In the genomic region with DNA sequence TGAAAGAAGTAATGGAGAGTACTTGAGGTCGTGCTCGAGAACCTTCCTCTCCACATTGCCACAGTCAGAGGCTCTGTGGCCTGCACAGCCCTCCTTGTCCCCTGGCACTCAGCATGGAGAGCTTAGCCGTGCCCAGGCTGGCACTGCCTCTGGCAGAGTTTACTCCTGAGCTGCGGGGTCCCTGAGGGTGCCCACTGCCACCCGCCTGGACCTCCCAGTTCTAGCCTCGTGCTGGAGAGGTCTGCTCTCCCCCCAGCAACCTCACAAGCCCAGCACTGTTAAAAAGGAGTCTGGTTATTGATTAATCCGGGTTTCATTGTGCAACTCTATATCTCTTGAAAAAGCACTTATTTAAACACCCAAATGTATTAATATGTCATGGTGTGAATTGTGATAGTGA, we compare ENCODE assay signal across 1 cellular context.
A peak's percentile ranks its signal among the peaks of the same experiment; 100 is the strongest.
TF ChIP-seq lines count a peak whose summit lies in the region.

No MANE protein-coding gene starts in this region.

TF ChIP-seq in HepG2, 621 proteins besides CTCF, POLR2A, EP300 and RAD21 (continued from another document and continues in another):
- TF ChIP-seq, protein P1, sequence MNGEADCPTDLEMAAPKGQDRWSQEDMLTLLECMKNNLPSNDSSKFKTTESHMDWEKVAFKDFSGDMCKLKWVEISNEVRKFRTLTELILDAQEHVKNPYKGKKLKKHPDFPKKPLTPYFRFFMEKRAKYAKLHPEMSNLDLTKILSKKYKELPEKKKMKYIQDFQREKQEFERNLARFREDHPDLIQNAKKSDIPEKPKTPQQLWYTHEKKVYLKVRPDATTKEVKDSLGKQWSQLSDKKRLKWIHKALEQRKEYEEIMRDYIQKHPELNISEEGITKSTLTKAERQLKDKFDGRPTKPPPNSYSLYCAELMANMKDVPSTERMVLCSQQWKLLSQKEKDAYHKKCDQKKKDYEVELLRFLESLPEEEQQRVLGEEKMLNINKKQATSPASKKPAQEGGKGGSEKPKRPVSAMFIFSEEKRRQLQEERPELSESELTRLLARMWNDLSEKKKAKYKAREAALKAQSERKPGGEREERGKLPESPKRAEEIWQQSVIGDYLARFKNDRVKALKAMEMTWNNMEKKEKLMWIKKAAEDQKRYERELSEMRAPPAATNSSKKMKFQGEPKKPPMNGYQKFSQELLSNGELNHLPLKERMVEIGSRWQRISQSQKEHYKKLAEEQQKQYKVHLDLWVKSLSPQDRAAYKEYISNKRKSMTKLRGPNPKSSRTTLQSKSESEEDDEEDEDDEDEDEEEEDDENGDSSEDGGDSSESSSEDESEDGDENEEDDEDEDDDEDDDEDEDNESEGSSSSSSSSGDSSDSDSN (CRISPR knock-in tag; IDR thresholded peaks at IDR 0.05), result no peak
- TF ChIP-seq, protein P2, sequence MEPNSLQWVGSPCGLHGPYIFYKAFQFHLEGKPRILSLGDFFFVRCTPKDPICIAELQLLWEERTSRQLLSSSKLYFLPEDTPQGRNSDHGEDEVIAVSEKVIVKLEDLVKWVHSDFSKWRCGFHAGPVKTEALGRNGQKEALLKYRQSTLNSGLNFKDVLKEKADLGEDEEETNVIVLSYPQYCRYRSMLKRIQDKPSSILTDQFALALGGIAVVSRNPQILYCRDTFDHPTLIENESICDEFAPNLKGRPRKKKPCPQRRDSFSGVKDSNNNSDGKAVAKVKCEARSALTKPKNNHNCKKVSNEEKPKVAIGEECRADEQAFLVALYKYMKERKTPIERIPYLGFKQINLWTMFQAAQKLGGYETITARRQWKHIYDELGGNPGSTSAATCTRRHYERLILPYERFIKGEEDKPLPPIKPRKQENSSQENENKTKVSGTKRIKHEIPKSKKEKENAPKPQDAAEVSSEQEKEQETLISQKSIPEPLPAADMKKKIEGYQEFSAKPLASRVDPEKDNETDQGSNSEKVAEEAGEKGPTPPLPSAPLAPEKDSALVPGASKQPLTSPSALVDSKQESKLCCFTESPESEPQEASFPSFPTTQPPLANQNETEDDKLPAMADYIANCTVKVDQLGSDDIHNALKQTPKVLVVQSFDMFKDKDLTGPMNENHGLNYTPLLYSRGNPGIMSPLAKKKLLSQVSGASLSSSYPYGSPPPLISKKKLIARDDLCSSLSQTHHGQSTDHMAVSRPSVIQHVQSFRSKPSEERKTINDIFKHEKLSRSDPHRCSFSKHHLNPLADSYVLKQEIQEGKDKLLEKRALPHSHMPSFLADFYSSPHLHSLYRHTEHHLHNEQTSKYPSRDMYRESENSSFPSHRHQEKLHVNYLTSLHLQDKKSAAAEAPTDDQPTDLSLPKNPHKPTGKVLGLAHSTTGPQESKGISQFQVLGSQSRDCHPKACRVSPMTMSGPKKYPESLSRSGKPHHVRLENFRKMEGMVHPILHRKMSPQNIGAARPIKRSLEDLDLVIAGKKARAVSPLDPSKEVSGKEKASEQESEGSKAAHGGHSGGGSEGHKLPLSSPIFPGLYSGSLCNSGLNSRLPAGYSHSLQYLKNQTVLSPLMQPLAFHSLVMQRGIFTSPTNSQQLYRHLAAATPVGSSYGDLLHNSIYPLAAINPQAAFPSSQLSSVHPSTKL (CRISPR knock-in tag; IDR thresholded peaks at IDR 0.05), result peak; percentile 32; the same call in 1 of the 2 replicates
- TF ChIP-seq, protein P3, sequence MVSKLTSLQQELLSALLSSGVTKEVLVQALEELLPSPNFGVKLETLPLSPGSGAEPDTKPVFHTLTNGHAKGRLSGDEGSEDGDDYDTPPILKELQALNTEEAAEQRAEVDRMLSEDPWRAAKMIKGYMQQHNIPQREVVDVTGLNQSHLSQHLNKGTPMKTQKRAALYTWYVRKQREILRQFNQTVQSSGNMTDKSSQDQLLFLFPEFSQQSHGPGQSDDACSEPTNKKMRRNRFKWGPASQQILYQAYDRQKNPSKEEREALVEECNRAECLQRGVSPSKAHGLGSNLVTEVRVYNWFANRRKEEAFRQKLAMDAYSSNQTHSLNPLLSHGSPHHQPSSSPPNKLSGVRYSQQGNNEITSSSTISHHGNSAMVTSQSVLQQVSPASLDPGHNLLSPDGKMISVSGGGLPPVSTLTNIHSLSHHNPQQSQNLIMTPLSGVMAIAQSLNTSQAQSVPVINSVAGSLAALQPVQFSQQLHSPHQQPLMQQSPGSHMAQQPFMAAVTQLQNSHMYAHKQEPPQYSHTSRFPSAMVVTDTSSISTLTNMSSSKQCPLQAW (CRISPR knock-in tag; IDR thresholded peaks at IDR 0.05), result peak; percentile 91
- TF ChIP-seq BRCA1 (CRISPR knock-in tag; IDR thresholded peaks at IDR 0.05) (peak; percentile 59; the same call in 1 of the 2 replicates), HOXD1 (CRISPR knock-in tag; IDR thresholded peaks at IDR 0.05) (peak; percentile 44; the same call in 1 of the 2 replicates), KLF13 (CRISPR knock-in tag; IDR thresholded peaks at IDR 0.05) (no peak), SAP130 (CRISPR knock-in tag; IDR thresholded peaks at IDR 0.05; ENCODE audit: low read depth) (0 out of 2 replicates have a peak, but pooled peaks have one; percentile 27), NCOR1 (IDR thresholded peaks at IDR 0.05; ENCODE audit: borderline replicate concordance, low read length) (peak; percentile 35; the same call in 1 of the 2 replicates), ZNF768 (CRISPR knock-in tag; IDR thresholded peaks at IDR 0.05) (no peak), NFIC (IDR thresholded peaks at IDR 0.05; ENCODE audit: low read length) (0 out of 2 replicates have a peak, but pooled peaks have one; percentile 32), RCOR2 (CRISPR knock-in tag; IDR thresholded peaks at IDR 0.05) (no peak), SMAD9 (CRISPR knock-in tag; IDR thresholded peaks at IDR 0.05) (no peak), FOXA3 (CRISPR knock-in tag; IDR thresholded peaks at IDR 0.05) (0 out of 2 replicates have a peak, but pooled peaks have one; percentile 41), TP53 (CRISPR knock-in tag; conservative IDR thresholded peaks at IDR 0.05) (no peak), ZBTB7B (CRISPR knock-in tag; IDR thresholded peaks at IDR 0.05) (peak; percentile 81), HDAC2 (CRISPR knock-in tag; IDR thresholded peaks at IDR 0.05) (peak; percentile 36; the same call in 1 of the 2 replicates), ZNF292 (CRISPR knock-in tag; IDR thresholded peaks at IDR 0.05; ENCODE audit: borderline replicate concordance, low read depth) (0 out of 2 replicates have a peak, but pooled peaks have one; percentile 41), MEIS2 (CRISPR knock-in tag; IDR thresholded peaks at IDR 0.05) (no peak), MTA3 (CRISPR knock-in tag; IDR thresholded peaks at IDR 0.05) (no peak), XBP1 (CRISPR knock-in tag; IDR thresholded peaks at IDR 0.05) (0 out of 2 replicates have a peak, but pooled peaks have one; percentile 21), SOX6 (IDR thresholded peaks at IDR 0.05) (no peak), SOX6 (CRISPR knock-in tag; IDR thresholded peaks at IDR 0.05) (peak; percentile 67)
- TF ChIP-seq, protein P4, sequence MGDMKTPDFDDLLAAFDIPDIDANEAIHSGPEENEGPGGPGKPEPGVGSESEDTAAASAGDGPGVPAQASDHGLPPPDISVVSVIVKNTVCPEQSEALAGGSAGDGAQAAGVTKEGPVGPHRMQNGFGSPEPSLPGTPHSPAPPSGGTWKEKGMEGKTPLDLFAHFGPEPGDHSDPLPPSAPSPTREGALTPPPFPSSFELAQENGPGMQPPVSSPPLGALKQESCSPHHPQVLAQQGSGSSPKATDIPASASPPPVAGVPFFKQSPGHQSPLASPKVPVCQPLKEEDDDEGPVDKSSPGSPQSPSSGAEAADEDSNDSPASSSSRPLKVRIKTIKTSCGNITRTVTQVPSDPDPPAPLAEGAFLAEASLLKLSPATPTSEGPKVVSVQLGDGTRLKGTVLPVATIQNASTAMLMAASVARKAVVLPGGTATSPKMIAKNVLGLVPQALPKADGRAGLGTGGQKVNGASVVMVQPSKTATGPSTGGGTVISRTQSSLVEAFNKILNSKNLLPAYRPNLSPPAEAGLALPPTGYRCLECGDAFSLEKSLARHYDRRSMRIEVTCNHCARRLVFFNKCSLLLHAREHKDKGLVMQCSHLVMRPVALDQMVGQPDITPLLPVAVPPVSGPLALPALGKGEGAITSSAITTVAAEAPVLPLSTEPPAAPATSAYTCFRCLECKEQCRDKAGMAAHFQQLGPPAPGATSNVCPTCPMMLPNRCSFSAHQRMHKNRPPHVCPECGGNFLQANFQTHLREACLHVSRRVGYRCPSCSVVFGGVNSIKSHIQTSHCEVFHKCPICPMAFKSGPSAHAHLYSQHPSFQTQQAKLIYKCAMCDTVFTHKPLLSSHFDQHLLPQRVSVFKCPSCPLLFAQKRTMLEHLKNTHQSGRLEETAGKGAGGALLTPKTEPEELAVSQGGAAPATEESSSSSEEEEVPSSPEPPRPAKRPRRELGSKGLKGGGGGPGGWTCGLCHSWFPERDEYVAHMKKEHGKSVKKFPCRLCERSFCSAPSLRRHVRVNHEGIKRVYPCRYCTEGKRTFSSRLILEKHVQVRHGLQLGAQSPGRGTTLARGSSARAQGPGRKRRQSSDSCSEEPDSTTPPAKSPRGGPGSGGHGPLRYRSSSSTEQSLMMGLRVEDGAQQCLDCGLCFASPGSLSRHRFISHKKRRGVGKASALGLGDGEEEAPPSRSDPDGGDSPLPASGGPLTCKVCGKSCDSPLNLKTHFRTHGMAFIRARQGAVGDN (CRISPR knock-in tag; IDR thresholded peaks at IDR 0.05), result peak; percentile 79
- TF ChIP-seq, protein P5, sequence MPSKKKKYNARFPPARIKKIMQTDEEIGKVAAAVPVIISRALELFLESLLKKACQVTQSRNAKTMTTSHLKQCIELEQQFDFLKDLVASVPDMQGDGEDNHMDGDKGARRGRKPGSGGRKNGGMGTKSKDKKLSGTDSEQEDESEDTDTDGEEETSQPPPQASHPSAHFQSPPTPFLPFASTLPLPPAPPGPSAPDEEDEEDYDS (CRISPR knock-in tag; IDR thresholded peaks at IDR 0.05), result peak; percentile 56
- TF ChIP-seq, protein P6, sequence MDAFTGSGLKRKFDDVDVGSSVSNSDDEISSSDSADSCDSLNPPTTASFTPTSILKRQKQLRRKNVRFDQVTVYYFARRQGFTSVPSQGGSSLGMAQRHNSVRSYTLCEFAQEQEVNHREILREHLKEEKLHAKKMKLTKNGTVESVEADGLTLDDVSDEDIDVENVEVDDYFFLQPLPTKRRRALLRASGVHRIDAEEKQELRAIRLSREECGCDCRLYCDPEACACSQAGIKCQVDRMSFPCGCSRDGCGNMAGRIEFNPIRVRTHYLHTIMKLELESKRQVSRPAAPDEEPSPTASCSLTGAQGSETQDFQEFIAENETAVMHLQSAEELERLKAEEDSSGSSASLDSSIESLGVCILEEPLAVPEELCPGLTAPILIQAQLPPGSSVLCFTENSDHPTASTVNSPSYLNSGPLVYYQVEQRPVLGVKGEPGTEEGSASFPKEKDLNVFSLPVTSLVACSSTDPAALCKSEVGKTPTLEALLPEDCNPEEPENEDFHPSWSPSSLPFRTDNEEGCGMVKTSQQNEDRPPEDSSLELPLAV (CRISPR knock-in tag; conservative IDR thresholded peaks at IDR 0.05; ENCODE audit: low read depth), result no peak
- TF ChIP-seq, protein P7, sequence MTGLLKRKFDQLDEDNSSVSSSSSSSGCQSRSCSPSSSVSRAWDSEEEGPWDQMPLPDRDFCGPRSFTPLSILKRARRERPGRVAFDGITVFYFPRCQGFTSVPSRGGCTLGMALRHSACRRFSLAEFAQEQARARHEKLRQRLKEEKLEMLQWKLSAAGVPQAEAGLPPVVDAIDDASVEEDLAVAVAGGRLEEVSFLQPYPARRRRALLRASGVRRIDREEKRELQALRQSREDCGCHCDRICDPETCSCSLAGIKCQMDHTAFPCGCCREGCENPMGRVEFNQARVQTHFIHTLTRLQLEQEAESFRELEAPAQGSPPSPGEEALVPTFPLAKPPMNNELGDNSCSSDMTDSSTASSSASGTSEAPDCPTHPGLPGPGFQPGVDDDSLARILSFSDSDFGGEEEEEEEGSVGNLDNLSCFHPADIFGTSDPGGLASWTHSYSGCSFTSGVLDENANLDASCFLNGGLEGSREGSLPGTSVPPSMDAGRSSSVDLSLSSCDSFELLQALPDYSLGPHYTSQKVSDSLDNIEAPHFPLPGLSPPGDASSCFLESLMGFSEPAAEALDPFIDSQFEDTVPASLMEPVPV (CRISPR knock-in tag; IDR thresholded peaks at IDR 0.05), result peak; percentile 68; the same call in 1 of the 2 replicates
- TF ChIP-seq, protein P8, sequence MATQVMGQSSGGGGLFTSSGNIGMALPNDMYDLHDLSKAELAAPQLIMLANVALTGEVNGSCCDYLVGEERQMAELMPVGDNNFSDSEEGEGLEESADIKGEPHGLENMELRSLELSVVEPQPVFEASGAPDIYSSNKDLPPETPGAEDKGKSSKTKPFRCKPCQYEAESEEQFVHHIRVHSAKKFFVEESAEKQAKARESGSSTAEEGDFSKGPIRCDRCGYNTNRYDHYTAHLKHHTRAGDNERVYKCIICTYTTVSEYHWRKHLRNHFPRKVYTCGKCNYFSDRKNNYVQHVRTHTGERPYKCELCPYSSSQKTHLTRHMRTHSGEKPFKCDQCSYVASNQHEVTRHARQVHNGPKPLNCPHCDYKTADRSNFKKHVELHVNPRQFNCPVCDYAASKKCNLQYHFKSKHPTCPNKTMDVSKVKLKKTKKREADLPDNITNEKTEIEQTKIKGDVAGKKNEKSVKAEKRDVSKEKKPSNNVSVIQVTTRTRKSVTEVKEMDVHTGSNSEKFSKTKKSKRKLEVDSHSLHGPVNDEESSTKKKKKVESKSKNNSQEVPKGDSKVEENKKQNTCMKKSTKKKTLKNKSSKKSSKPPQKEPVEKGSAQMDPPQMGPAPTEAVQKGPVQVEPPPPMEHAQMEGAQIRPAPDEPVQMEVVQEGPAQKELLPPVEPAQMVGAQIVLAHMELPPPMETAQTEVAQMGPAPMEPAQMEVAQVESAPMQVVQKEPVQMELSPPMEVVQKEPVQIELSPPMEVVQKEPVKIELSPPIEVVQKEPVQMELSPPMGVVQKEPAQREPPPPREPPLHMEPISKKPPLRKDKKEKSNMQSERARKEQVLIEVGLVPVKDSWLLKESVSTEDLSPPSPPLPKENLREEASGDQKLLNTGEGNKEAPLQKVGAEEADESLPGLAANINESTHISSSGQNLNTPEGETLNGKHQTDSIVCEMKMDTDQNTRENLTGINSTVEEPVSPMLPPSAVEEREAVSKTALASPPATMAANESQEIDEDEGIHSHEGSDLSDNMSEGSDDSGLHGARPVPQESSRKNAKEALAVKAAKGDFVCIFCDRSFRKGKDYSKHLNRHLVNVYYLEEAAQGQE (IDR thresholded peaks at IDR 0.05; ENCODE audit: borderline replicate concordance in 1 of 2, low read depth in 1 of 2, low read length in 2 of 2), result 0 out of 4 replicates have a peak, but pooled peaks of 1 of the 2 experiments have one; percentile 23
- TF ChIP-seq, protein P9, sequence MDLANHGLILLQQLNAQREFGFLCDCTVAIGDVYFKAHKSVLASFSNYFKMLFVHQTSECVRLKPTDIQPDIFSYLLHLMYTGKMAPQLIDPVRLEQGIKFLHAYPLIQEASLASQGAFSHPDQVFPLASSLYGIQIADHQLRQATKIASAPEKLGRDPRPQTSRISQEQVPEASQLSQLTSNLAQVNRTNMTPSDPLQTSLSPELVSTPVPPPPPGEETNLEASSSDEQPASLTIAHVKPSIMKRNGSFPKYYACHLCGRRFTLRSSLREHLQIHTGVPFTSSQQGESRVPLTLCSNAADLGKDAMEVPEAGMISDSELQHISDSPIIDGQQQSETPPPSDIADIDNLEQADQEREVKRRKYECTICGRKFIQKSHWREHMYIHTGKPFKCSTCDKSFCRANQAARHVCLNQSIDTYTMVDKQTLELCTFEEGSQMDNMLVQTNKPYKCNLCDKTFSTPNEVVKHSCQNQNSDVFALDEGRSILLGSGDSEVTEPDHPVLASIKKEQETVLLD (CRISPR knock-in tag; IDR thresholded peaks at IDR 0.05; ENCODE audit: low read depth), result no peak
- TF ChIP-seq, protein P10, sequence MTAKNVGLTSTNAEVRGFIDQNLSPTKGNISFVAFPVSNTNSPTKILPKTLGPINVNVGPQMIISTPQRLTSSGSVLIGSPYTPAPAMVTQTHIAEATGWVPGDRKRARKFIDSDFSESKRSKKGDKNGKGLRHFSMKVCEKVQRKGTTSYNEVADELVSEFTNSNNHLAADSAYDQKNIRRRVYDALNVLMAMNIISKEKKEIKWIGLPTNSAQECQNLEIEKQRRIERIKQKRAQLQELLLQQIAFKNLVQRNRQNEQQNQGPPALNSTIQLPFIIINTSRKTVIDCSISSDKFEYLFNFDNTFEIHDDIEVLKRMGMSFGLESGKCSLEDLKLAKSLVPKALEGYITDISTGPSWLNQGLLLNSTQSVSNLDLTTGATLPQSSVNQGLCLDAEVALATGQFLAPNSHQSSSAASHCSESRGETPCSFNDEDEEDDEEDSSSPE (CRISPR knock-in tag; IDR thresholded peaks at IDR 0.05), result 0 out of 2 replicates have a peak, but pooled peaks have one; percentile 20
